In genomic region chr5:91983869-91984268, GRCh38 we compare ENCODE assay signal across 32 cellular contexts.
"Had no signal": no experiment of that assay in that cellular context is flagged by ENCODE, and none has a peak within 500 bp of the region (broad histone marks: within the 10 kb centered on the region; RNA-seq: fewer than 3 reads in every experiment).

No MANE protein-coding gene starts in this region.

- H3K4me2 ChIP-seq: hepatocyte, neural progenitor cell, smooth muscle cell had no signal

- H3K9me3 Mint-ChIP-seq: dendritic cell treated with granulocyte-macrophage colony-stimulating factor and Interleukin-4, amounts not matched to agents 40 ng/mL and 50 ng/mL, for 4 days; endodermal cell; mesothelial cell of epicardium; neural progenitor cell had no signal

- H3K4me1 ChIP-seq: gastrocnemius medialis, heart left ventricle, left lung, neural progenitor cell, prostate gland, right atrium auricular region, thyroid gland, vagina had no signal

- H3K27me3 Mint-ChIP-seq: dendritic cell treated with granulocyte-macrophage colony-stimulating factor and Interleukin-4, amounts not matched to agents 40 ng/mL and 50 ng/mL, for 4 days; naive B cell; natural killer cell treated with Interleukin-12 subunit alpha and Interleukin-12 subunit beta and Interleukin-15 and Interleukin-18, amount 100 ng/mL, for 72 hours; stimulated activated naive CD8-positive, alpha-beta T cell treated with anti-CD3 and anti-CD28 coated beads, Interleukin-15, amount 100 ng/mL, for 72 hours had no signal

- DNase-seq: effector CD8-positive, alpha-beta T cell; endodermal cell; foreskin fibroblast; gastrocnemius medialis; heart left ventricle; left cardiac atrium; left lung; mesenchymal stem cell; mucosa of descending colon; naive B cell; nucleus accumbens; stimulated activated CD4-positive, alpha-beta T cell treated with anti-CD3 and anti-CD28 coated beads, Interleukin-12 subunit alpha, Interleukin-12 subunit beta, amount 100 ng/mL, for 4 hours; stimulated activated CD4-positive, alpha-beta T cell treated with anti-CD3 and anti-CD28 coated beads, Interleukin-1b, Interleukin-23, amount 100 ng/mL, for 48 hours; stimulated activated CD4-positive, alpha-beta T cell treated with anti-CD3 and anti-CD28 coated beads, Interleukin-4, amount 100 ng/mL, for 1 hour; stimulated activated CD8-positive, alpha-beta memory T cell treated with anti-CD3 and anti-CD28 coated beads, Interleukin-4, amount 100 ng/mL, for 48 hours; stimulated activated naive CD4-positive, alpha-beta T cell; stimulated activated naive CD8-positive, alpha-beta T cell treated with anti-CD3 and anti-CD28 coated beads, Interleukin-15, amount 100 ng/mL, for 72 hours; thyroid gland; trophoblast cell had no signal

- FAIRE-seq: islet of Langerhans had no signal

- H3K79me2 ChIP-seq: hepatocyte had no signal

- H3K4me3 Mint-ChIP-seq: dendritic cell treated with granulocyte-macrophage colony-stimulating factor and Interleukin-4, amounts not matched to agents 40 ng/mL and 50 ng/mL, for 4 days; endodermal cell; mesothelial cell of epicardium; naive B cell; natural killer cell treated with Interleukin-12 subunit alpha and Interleukin-12 subunit beta and Interleukin-15 and Interleukin-18, amount 100 ng/mL, for 72 hours; neural progenitor cell; stimulated activated naive CD8-positive, alpha-beta T cell treated with anti-CD3 and anti-CD28 coated beads, Interleukin-15, amount 100 ng/mL, for 72 hours had no signal

- H3K4me3 ChIP-seq: gastrocnemius medialis, heart left ventricle, hepatocyte, left lung, mucosa of descending colon, neural progenitor cell, prostate gland, right atrium auricular region, smooth muscle cell, thyroid gland, vagina had no signal

- H3K36me3 ChIP-seq: gastrocnemius medialis, heart left ventricle, left lung, neural progenitor cell, prostate gland, right atrium auricular region, thyroid gland, vagina had no signal

- ATAC-seq: esophagus mucosa; gastrocnemius medialis; heart left ventricle; left cardiac atrium; left lung; mucosa of descending colon; natural killer cell treated with Interleukin-12 subunit alpha and Interleukin-12 subunit beta and Interleukin-15 and Interleukin-18, amount 100 ng/mL, for 72 hours; sciatic nerve; stimulated activated naive CD8-positive, alpha-beta T cell treated with anti-CD3 and anti-CD28 coated beads, Interleukin-15, amount 100 ng/mL, for 72 hours had no signal

- H3K27me3 ChIP-seq: gastrocnemius medialis, heart left ventricle, hepatocyte, left lung, neural progenitor cell, right atrium auricular region, thyroid gland, vagina had no signal

- H2AFZ ChIP-seq: hepatocyte, neural progenitor cell had no signal

- H3K27ac Mint-ChIP-seq: dendritic cell treated with granulocyte-macrophage colony-stimulating factor and Interleukin-4, amounts not matched to agents 40 ng/mL and 50 ng/mL, for 4 days; endodermal cell; mesothelial cell of epicardium; naive B cell; natural killer cell treated with Interleukin-12 subunit alpha and Interleukin-12 subunit beta and Interleukin-15 and Interleukin-18, amount 100 ng/mL, for 72 hours; neural progenitor cell; stimulated activated naive CD8-positive, alpha-beta T cell treated with anti-CD3 and anti-CD28 coated beads, Interleukin-15, amount 100 ng/mL, for 72 hours had no signal

- H3K27ac ChIP-seq: epithelial cell of prostate, gastrocnemius medialis, heart left ventricle, hepatocyte, left lung, neural progenitor cell, prostate gland, right atrium auricular region, thyroid gland, vagina had no signal

- H3K36me3 Mint-ChIP-seq: mesothelial cell of epicardium; naive B cell; natural killer cell treated with Interleukin-12 subunit alpha and Interleukin-12 subunit beta and Interleukin-15 and Interleukin-18, amount 100 ng/mL, for 72 hours; neural progenitor cell had no signal

- H3K4me1 Mint-ChIP-seq: endodermal cell; naive B cell; stimulated activated naive CD8-positive, alpha-beta T cell treated with anti-CD3 and anti-CD28 coated beads, Interleukin-15, amount 100 ng/mL, for 72 hours had no signal
